9 cellular contexts compared by ENCODE assay signal in genomic region chr14:66038214-66038977, GRCh38.
A peak's percentile ranks its signal among the peaks of the same experiment; 100 is the strongest.
DNase-seq lines count a peak whose midpoint lies in the region; ATAC-seq and TF ChIP-seq lines count a peak whose summit lies in the region.
"Had no signal": no experiment of that assay in that cellular context is flagged by ENCODE, and none has a peak within 500 bp of the region (broad histone marks: within the 10 kb centered on the region; RNA-seq: fewer than 3 reads in every experiment).

No MANE protein-coding gene starts in this region.

- TF ChIP-seq CTCF in testis (IDR thresholded peaks at IDR 0.05) = no peak
- no peak for TF ChIP-seq CTCF in osteocyte (IDR thresholded peaks at IDR 0.05)

- no peak for TF ChIP-seq POLR2A in testis (IDR thresholded peaks at IDR 0.05)

- H3K27ac ChIP-seq in testis = no peak overlapping the region

- H3K27me3 Mint-ChIP-seq in osteocyte (ENCODE audit: unreplicated experiment) = no peaks in the 10 kb centered on the region

- no peaks in the 10 kb centered on the region for H3K4me1 Mint-ChIP-seq in osteocyte (ENCODE audit: unreplicated experiment)

- DNase-seq in HT1080 (ENCODE audit: low read depth) = peak; percentile 90
- DNase-seq in astrocyte of the hippocampus (ENCODE audit: low read depth, low spot score) = peak; percentile 31
- peak; percentile 23 for DNase-seq in iPS-NIHi7 (ENCODE audit: extremely low spot score)
- DNase-seq in testis = peak; percentile 37
- DNase-seq in SW 1271 (lab: John Stamatoyannopoulos, UW) = no peak
- DNase-seq in germinal center (ENCODE audit: low spot score) = no peak
- no peak for DNase-seq in osteocyte (ENCODE audit: extremely low spot score, unreplicated experiment)

- H3K9me3 ChIP-seq in testis = no peaks in the 10 kb centered on the region

- WGBS in testis, 2 donors = 61 to 68% methylated on average over 4 of the region's 4 CpGs

- H3K27ac Mint-ChIP-seq in osteocyte (ENCODE audit: unreplicated experiment) = no peak overlapping the region
- H3K27ac Mint-ChIP-seq: T-helper 1 cell treated with Interleukin-12 subunit alpha and Interleukin-12 subunit beta and Interleukin-4 antibody, amounts not matched to agents 30 μg/mL and 1 μg/mL, for 36 hours had no signal

- no peak overlapping the region for H3K4me3 ChIP-seq in testis

- ATAC-seq in GM18520 (IDR thresholded peaks at IDR 0.05; ENCODE audit: unreplicated experiment) = no peak

- H3K4me1 ChIP-seq in testis = peaks cover 4% of the 10 kb centered on the region

- no peaks in the 10 kb centered on the region for H3K36me3 ChIP-seq in testis (ENCODE audit: low read depth, missing control alignments)

- H3K9me3 Mint-ChIP-seq in osteocyte (ENCODE audit: unreplicated experiment) = peaks cover 18% of the 10 kb centered on the region

- H3K27me3 ChIP-seq in testis = no peaks in the 10 kb centered on the region

- intact Hi-C loops in testis (cut with DNase I; ENCODE audit: low total_unique reads) = no loop called here

- no peaks in the 10 kb centered on the region for H3K36me3 Mint-ChIP-seq in osteocyte (ENCODE audit: unreplicated experiment)

- no peak overlapping the region for H3K4me3 Mint-ChIP-seq in osteocyte (ENCODE audit: unreplicated experiment)
- H3K4me3 Mint-ChIP-seq: T-helper 1 cell treated with Interleukin-12 subunit alpha and Interleukin-12 subunit beta and Interleukin-4 antibody, amounts not matched to agents 30 μg/mL and 1 μg/mL, for 36 hours had no signal

Comparison
In these comparisons a context has a peak if more than half of its experiments do, and no peak if none do; other contexts are left out.
1. DNase-seq: peak in HT1080 (single experiment), astrocyte of the hippocampus (single experiment), iPS-NIHi7 (single experiment) and testis (single experiment); none in SW 1271 (0 of 2), germinal center (single experiment) and osteocyte (single experiment).